ENCODE assay signal across 20 cellular contexts in the genomic region with DNA sequence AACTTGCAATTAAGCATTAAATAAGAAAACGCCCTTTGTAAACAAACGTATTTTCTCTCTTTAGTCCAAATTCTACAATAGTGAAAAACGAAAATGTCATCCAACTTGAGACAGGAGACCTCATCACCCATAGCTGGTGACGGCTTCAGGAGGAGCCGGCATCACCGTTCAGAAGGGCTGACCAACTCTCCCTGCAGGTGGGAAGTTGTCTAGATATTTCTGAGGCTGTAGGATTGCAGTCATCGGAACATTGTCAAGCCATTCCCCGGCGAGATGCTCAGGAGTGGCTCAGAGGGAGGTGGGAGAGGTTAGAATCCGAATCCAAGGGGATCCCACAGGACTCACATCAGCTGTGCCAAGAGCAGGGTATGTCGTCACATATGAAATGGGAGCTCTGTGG.
"Had no signal": no experiment of that assay in that cellular context is flagged by ENCODE, and none has a peak within 500 bp of the region (broad histone marks: within the 10 kb centered on the region; RNA-seq: fewer than 3 reads in every experiment).

No MANE protein-coding gene starts in this region.

- DNase-seq: Kasumi-1, MM.1S, NCI-H1092 treated with DMSO at 0.1 percent for 48 hours, NCI-H1436, NCI-H187, NCI-H2029, NCI-H2081 treated with DMSO at 0.1 percent for 48 hours, NCI-H2171, NCI-H226, NCI-H446, NCI-H510A, NCI-H524 treated with DMSO at 0.1 percent for 48 hours, NCI-H69, NCI-H774, RPMI8226, SHP77, SK-N-SH had no signal

- H3K36me3 Mint-ChIP-seq: IgD-negative memory B cell had no signal

- ATAC-seq: K562 had no signal

- H3K9me3 ChIP-seq: SK-N-SH had no signal

- H3K4me3 ChIP-seq: K562 had no signal

- H3K9me3 Mint-ChIP-seq: IgD-negative memory B cell had no signal

- H3K4me3 Mint-ChIP-seq: IgD-negative memory B cell had no signal

- H3K27ac Mint-ChIP-seq: IgD-negative memory B cell had no signal

- H3K27ac ChIP-seq: KMS-11 had no signal
